ENCODE assay signal across 1 cellular context in the genomic region with DNA sequence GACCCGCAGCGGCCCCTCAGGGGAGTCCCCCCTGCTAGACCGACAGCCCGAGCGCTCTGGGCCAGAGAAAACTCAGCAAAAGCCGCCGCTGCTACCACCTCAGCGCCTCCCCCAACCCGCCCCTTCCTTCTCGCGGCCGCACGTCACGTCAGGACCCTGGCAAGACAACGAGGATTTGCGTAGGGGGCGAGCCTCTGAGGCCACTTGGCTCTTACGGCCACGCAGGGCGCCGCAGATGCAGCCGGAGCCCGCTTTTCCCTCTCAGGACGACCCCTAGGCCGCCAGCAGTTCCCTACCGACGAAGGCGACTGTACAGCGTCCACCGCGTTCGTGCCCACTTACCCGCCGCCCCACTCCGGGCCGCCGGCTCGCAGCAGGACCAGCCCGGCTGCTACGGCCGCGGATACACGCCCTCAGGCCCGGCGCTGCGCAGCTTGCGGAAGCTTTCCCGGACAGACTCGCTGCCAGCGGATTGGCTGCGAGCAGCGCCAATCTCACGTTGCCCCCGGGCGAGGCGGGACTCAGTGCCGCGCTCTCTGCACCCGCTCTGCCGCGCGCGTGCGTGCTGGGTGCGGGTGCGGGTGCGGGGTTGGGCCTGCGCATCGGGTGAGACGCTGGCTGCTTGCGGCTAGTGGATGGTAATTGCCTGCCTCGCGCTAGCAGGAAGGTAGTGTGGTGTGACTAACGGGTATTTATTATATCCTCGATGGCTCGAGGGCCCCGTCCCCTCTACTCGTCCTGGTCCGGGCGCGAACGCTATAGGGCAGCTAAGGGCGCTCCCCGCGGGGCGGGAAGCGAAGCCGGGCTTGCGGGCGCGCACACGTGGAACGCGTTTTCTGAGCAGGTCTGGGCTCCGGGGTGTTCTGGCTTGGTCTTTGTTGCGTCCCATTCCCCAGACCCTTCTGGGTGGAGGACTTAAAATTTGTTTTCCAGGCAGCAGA.
TF ChIP-seq lines count a peak whose summit lies in the region.

Gene ORMDL1, minus strand, starts transcription at position 413 of the 941 bp plus-strand sequence. CDS start 1,744 bp downstream, outside the sequence.
Gene PMS1, plus strand, starts transcription at position 524 of the 941 bp plus-strand sequence. CDS start 7,360 bp downstream, outside the sequence.

TF ChIP-seq in liver, 16 proteins besides CTCF, POLR2A, EP300 and RAD21 (continued from another document):
- TF ChIP-seq, protein P1, sequence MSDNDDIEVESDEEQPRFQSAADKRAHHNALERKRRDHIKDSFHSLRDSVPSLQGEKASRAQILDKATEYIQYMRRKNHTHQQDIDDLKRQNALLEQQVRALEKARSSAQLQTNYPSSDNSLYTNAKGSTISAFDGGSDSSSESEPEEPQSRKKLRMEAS (IDR thresholded peaks at IDR 0.05): peak; percentile 21
- TF ChIP-seq FOXA1 (IDR thresholded peaks at IDR 0.05) (peak; percentile 46), HNF4G (IDR thresholded peaks at IDR 0.05) (no peak), SP1 (IDR thresholded peaks at IDR 0.05) (peak; percentile 80), TAF1 (conservative IDR thresholded peaks at IDR 0.05) (no peak), RXRA (IDR thresholded peaks at IDR 0.05) (peak in 1 of 2 donors; percentile 25), YY1 (IDR thresholded peaks at IDR 0.05) (peak; percentile 71), JUND (IDR thresholded peaks at IDR 0.05) (no peak), HNF4A (conservative IDR thresholded peaks at IDR 0.05) (no peak), ZBTB33 (IDR thresholded peaks at IDR 0.05) (no peak), GABPA (IDR thresholded peaks at IDR 0.05 in 1 of 2, conservative IDR thresholded peaks at IDR 0.05 in 1 of 2) (peak in 1 of 2 donors; percentile 81)
- TF ChIP-seq, protein P2, sequence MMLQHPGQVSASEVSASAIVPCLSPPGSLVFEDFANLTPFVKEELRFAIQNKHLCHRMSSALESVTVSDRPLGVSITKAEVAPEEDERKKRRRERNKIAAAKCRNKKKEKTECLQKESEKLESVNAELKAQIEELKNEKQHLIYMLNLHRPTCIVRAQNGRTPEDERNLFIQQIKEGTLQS (IDR thresholded peaks at IDR 0.05): no peak
